1 cellular context compared by ENCODE assay signal in genomic region chr21:33963848-33964555, GRCh38.
TF ChIP-seq lines count a peak whose summit lies in the region.

No MANE protein-coding gene starts in this region.

TF ChIP-seq in IMR-90, 13 proteins besides CTCF, POLR2A, EP300 and RAD21 (continued from another document):
- TF ChIP-seq, protein P1, sequence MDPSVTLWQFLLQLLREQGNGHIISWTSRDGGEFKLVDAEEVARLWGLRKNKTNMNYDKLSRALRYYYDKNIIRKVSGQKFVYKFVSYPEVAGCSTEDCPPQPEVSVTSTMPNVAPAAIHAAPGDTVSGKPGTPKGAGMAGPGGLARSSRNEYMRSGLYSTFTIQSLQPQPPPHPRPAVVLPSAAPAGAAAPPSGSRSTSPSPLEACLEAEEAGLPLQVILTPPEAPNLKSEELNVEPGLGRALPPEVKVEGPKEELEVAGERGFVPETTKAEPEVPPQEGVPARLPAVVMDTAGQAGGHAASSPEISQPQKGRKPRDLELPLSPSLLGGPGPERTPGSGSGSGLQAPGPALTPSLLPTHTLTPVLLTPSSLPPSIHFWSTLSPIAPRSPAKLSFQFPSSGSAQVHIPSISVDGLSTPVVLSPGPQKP (IDR thresholded peaks at IDR 0.05; ENCODE audit: borderline replicate concordance, low read depth, low read length) = no peak
- no peak for TF ChIP-seq BHLHE40 (IDR thresholded peaks at IDR 0.05; ENCODE audit: low read depth, low read length)
- TF ChIP-seq MAFK (IDR thresholded peaks at IDR 0.05; ENCODE audit: low read depth, low read length) = no peak
- no peak for TF ChIP-seq CHD1 (IDR thresholded peaks at IDR 0.05; ENCODE audit: low read depth, low read length)
